In the genomic region with DNA sequence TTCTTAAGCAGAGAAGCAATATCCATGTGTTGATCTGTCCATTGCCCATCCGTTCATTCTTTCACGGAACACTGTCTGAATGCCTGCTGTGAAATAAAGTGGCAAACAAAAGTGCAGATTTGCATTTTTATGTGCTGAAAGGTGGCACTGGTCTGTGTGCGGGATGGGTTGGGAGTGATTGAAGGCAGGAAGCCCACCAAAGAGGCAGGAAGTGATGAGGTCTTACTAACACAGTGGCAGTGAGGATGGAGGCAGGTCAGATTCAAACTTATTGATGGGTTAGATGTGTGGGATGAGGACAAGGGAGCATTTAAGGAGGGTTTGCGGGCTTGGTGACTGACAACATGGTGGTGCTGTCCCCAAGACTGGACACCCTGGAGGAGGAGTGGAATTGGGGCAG, we compare ENCODE assay signal across 18 cellular contexts. TPM values are rescaled to one million over a fixed set of nuclear protein-coding genes. Genes with fewer than 3 reads are reported as not detected.
"Had no signal": no experiment of that assay in that cellular context is flagged by ENCODE, and none has a peak within 500 bp of the region (broad histone marks: within the 10 kb centered on the region; RNA-seq: fewer than 3 reads in every experiment).

No MANE protein-coding gene starts in this region.

- H3K4me3 Mint-ChIP-seq: activated B cell treated with CpG ODN at 0.5 μM for 24 hours; activated CD4-positive, alpha-beta T cell treated with anti-CD3 and anti-CD28 coated beads, Interleukin-2, amount 10 ng/mL, durations not matched to agents 24 days and 14 days; mesothelial cell of epicardium; neural crest cell; stimulated activated naive B cell treated with anti-CD40 and anti-IgM and Interleukin-4, amounts not matched to agents 10 μg/mL and 1 μg/mL and 100 μg/mL, for 72 hours; T-helper 2 cell treated with Interferon-gamma antibody and Interleukin-4, amounts not matched to agents 5 μg/mL and 100 μg/mL, for 36 hours had no signal

- H3K36me3 Mint-ChIP-seq: stimulated activated naive B cell treated with anti-CD40 and anti-IgM and Interleukin-4, amounts not matched to agents 10 μg/mL and 1 μg/mL and 100 μg/mL, for 72 hours had no signal

- H3K27ac Mint-ChIP-seq: activated B cell treated with CpG ODN at 0.5 μM for 24 hours; activated CD4-positive, alpha-beta T cell treated with anti-CD3 and anti-CD28 coated beads, Interleukin-2, amount 10 ng/mL, durations not matched to agents 24 days and 14 days; mesothelial cell of epicardium; stimulated activated naive B cell treated with anti-CD40 and anti-IgM and Interleukin-4, amounts not matched to agents 10 μg/mL and 1 μg/mL and 100 μg/mL, for 72 hours; T-helper 2 cell treated with Interferon-gamma antibody and Interleukin-4, amounts not matched to agents 5 μg/mL and 100 μg/mL, for 36 hours had no signal

- H3K36me3 ChIP-seq: ascending aorta, colonic mucosa, heart left ventricle, lower lobe of right lung, ovary, transverse colon had no signal

- H3K9me3 ChIP-seq: ascending aorta, colonic mucosa, heart left ventricle, lower lobe of right lung, ovary, transverse colon had no signal

- ATAC-seq: heart left ventricle; left cardiac atrium; lower lobe of right lung; stimulated activated naive B cell treated with anti-CD40 and anti-IgM and Interleukin-4, amounts not matched to agents 10 μg/mL and 1 μg/mL and 100 μg/mL, for 72 hours had no signal

- H3K4me3 ChIP-seq: ascending aorta, colonic mucosa, heart left ventricle, lower lobe of right lung, ovary, transverse colon had no signal

- H3K4me1 Mint-ChIP-seq: activated B cell treated with CpG ODN at 0.5 μM for 24 hours; activated CD4-positive, alpha-beta T cell treated with anti-CD3 and anti-CD28 coated beads, Interleukin-2, amount 10 ng/mL, durations not matched to agents 24 days and 14 days; stimulated activated naive B cell treated with anti-CD40 and anti-IgM and Interleukin-4, amounts not matched to agents 10 μg/mL and 1 μg/mL and 100 μg/mL, for 72 hours had no signal

- DNase-seq: activated B cell treated with CpG ODN at 0.5 μM for 24 hours; activated CD4-positive, alpha-beta T cell treated with anti-CD3 and anti-CD28 coated beads, Interleukin-2, amount 10 ng/mL, durations not matched to agents 24 days and 14 days; activated CD8-positive, alpha-beta memory T cell treated with anti-CD3 and anti-CD28 coated beads, Interleukin-2, amount 50 U/mL, for 48 hours; activated gamma-delta T cell treated with Interleukin-2 at 50 U/mL for 16 hours; colonic mucosa; effector CD8-positive, alpha-beta T cell; left cardiac atrium; stimulated activated CD4-positive, alpha-beta T cell treated with anti-CD3 and anti-CD28 coated beads, Interleukin-2, amount 100 ng/mL, for 48 hours; stimulated activated naive B cell treated with anti-CD40 and anti-IgM and Interleukin-4, amounts not matched to agents 10 μg/mL and 1 μg/mL and 100 μg/mL, for 72 hours; SW 1271; transverse colon had no signal

- H3K27me3 ChIP-seq: ascending aorta, colonic mucosa, heart left ventricle, ovary, transverse colon had no signal

- H3K27ac ChIP-seq: colonic mucosa, lower lobe of right lung had no signal

- H3K9me3 Mint-ChIP-seq: activated B cell treated with CpG ODN at 0.5 μM for 24 hours; activated CD4-positive, alpha-beta T cell treated with anti-CD3 and anti-CD28 coated beads, Interleukin-2, amount 10 ng/mL, durations not matched to agents 24 days and 14 days; mesothelial cell of epicardium; neural crest cell; stimulated activated naive B cell treated with anti-CD40 and anti-IgM and Interleukin-4, amounts not matched to agents 10 μg/mL and 1 μg/mL and 100 μg/mL, for 72 hours; T-helper 2 cell treated with Interferon-gamma antibody and Interleukin-4, amounts not matched to agents 5 μg/mL and 100 μg/mL, for 36 hours had no signal

RNA-seq across cellular contexts. Expression of a gene that starts 8.3 kb away (rescaled TPM):
- total RNA-seq: activated B cell treated with CpG ODN at 0.5 μM for 24 hours had no signal
